Comparison of ENCODE assay signal across 18 cellular contexts in the genomic region with DNA sequence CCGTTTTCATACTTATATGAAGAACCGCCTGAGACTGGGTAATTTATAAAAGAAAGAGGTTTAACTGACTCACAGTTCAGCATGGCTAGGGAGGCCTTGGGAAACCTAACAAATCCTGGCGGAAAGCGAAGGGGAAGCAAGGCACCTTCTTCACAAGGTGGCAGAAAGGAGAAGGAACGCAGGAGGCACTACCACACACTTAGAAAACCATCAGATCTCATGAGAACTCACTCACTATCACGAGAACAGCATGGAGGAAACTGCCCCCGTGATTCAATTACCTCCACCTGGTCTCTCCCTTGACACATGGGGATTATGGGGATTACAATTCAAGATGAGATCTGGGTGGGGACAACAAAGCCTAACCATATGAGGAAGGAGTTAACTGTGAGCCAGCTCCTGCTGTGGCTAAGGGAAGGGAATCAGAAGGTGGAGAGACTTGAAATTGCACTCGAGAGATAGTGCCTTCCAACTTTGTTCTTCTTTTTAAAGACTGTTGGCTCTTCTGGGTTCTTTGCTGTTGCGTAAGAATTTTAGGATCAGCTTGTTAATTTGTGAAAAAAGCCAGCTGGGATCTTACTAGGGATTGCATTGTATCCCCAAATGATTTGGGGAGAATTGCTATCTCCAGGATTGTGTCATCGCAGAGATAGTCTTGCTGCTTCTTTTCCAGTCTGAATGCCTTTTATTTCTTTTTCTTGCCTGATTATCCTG. TPM values are rescaled to one million over a fixed set of nuclear protein-coding genes. Genes with fewer than 3 reads are reported as not detected.
A peak's percentile ranks its signal among the peaks of the same experiment; 100 is the strongest.
DNase-seq lines count a peak whose midpoint lies in the region; ATAC-seq, FAIRE-seq and TF ChIP-seq lines count a peak whose summit lies in the region.
"Had no signal": no experiment of that assay in that cellular context is flagged by ENCODE, and none has a peak within 500 bp of the region (broad histone marks: within the 10 kb centered on the region; RNA-seq: fewer than 3 reads in every experiment).

No MANE protein-coding gene starts in this region.

- CTCF ChIA-PET in HepG2 (lab: Yijun Ruan, JAX; ENCODE audit: low intra/inter-chr PET ratio, low total read pairs) = no interaction called here
- CTCF ChIA-PET in WTC11 (lab: Charles Lee) = no interaction called here

- TF ChIP-seq POLR2A in HepG2 (IDR thresholded peaks at IDR 0.05; ENCODE audit: insufficient read depth in 1 of 2, low read depth in 2 of 2, low read length in 2 of 2) (no peak), right lobe of liver (IDR thresholded peaks at IDR 0.05) (no peak), heart left ventricle (IDR thresholded peaks at IDR 0.05) (no peak)

- no peak for FAIRE-seq in HepG2 (lab: Jason Lieb, UNC)
- FAIRE-seq: endothelial cell of umbilical vein had no signal

- 0 out of 2 replicates have a peak overlapping the region, but pooled peaks have one; percentile 37 for H3K27ac Mint-ChIP-seq in WTC11
- H3K27ac Mint-ChIP-seq: activated T-helper 1 cell treated with anti-CD3 and anti-CD28 coated beads, Interleukin-12 subunit alpha, Interleukin-12 subunit beta, Interleukin-2, Interleukin-4 antibody, amounts not matched to agents 30 ng/mL and 10 ng/mL and 1 ng/mL, durations not matched to agents 14 hours and 24 hours and 36 hours; T-helper 1 cell treated with Interleukin-12 subunit alpha and Interleukin-12 subunit beta and Interleukin-4 antibody, amounts not matched to agents 30 μg/mL and 1 μg/mL, for 36 hours; type B pancreatic cell had no signal

- DNase-seq in HepG2 (ENCODE audit: low spot score) (no peak), right lobe of liver (no peak), WTC11 (ENCODE audit: low spot score) (no peak), heart left ventricle (no peak), NCI-H526 treated with DMSO at 0.1 percent for 48 hours (lab: John Stamatoyannopoulos, UW) (no peak)
- no peak for DNase-seq in NK-92 treated with Interleukin-12 subunit alpha and Interleukin-12 subunit beta, amount 100 ng/mL, for 24 hours (lab: John Stamatoyannopoulos, UW)
- DNase-seq: activated CD4-positive, alpha-beta T cell treated with anti-CD3 and anti-CD28 coated beads, Interleukin-2, amount 10 ng/mL, durations not matched to agents 24 days and 14 days; DMS 273 treated with DMSO at 0.1 percent for 48 hours; NCI-H2081; NCI-H748 treated with DMSO at 0.1 percent for 48 hours; stimulated activated CD8-positive, alpha-beta memory T cell treated with anti-CD3 and anti-CD28 coated beads, Interleukin-4, amount 100 ng/mL, for 48 hours had no signal

- H3K36me3 ChIP-seq in HepG2 (replicated peaks in 1 of 2; ENCODE audit: control insufficient read depth in 1 of 2, insufficient read depth in 2 of 2, low read length in 2 of 2) (peaks cover 8 to 34% of the 10 kb centered on the region in 2 experiments), right lobe of liver (peaks cover 10 to 56% (median 34%) of the 10 kb centered on the region in 4 donors), heart left ventricle (peaks cover 0 to 100% (median 94%) of the 10 kb centered on the region in 9 donors), subcutaneous abdominal adipose tissue (ENCODE audit: control insufficient read depth in 5 of 5, insufficient read depth in 5 of 5, low read length in 5 of 5) (peaks cover 47 to 82% (median 72%) of the 10 kb centered on the region in 5 donors)

- H3K27me3 Mint-ChIP-seq in WTC11 (ENCODE audit: low read depth) = no peaks in the 10 kb centered on the region
- H3K27me3 Mint-ChIP-seq: activated CD4-positive, alpha-beta T cell treated with anti-CD3 and anti-CD28 coated beads, Interleukin-2, amount 10 ng/mL, durations not matched to agents 24 days and 14 days; type B pancreatic cell had no signal

- H3K27ac ChIP-seq in HepG2 (ENCODE audit: extremely low read length, insufficient read depth, low read length) (no peak overlapping the region), right lobe of liver (no peak overlapping the region), heart left ventricle (peak overlapping the region in 2 of 12 donors; percentile 38 to 44), subcutaneous abdominal adipose tissue (ENCODE audit: low read depth, low read length) (peak overlapping the region; percentile 45)
- H3K27ac ChIP-seq: hepatocyte had no signal

- ATAC-seq in HepG2 (no peak), right lobe of liver (no peak), WTC11 (no peak), heart left ventricle (peak in 3 of 4 donors; percentile 23 to 33 (median 26)), GM19395 (IDR thresholded peaks at IDR 0.05; ENCODE audit: unreplicated experiment) (no peak)

- TF ChIP-seq EP300 in HepG2 (IDR thresholded peaks at IDR 0.05; ENCODE audit: low read depth in 2 of 2, low read length in 2 of 2) = no peak
- TF ChIP-seq EP300 in HepG2 (CRISPR knock-in tag; IDR thresholded peaks at IDR 0.05; ENCODE audit: borderline replicate concordance) = no peak

- H3K36me3 Mint-ChIP-seq in WTC11 = peaks cover 61% of the 10 kb centered on the region

- H2AFZ ChIP-seq in HepG2 (ENCODE audit: low read length) = no peak overlapping the region
- H2AFZ ChIP-seq: hepatocyte had no signal

- H3K27me3 ChIP-seq in HepG2 (ENCODE audit: control insufficient read depth in 1 of 2, insufficient read depth in 2 of 2, low read length in 2 of 2) = no peaks in the 10 kb centered on the region
- H3K27me3 ChIP-seq in right lobe of liver = no peaks in the 10 kb centered on the region
- no peaks in the 10 kb centered on the region for H3K27me3 ChIP-seq in heart left ventricle
- no peaks in the 10 kb centered on the region for H3K27me3 ChIP-seq in subcutaneous abdominal adipose tissue (ENCODE audit: control insufficient read depth in 5 of 5, insufficient read depth in 4 of 5, low read length in 5 of 5)
- H3K27me3 ChIP-seq: hepatocyte had no signal

- H3K4me2 ChIP-seq in HepG2 (ENCODE audit: low read depth, low read length) = no peak overlapping the region
- H3K4me2 ChIP-seq: hepatocyte had no signal

- H3K4me3 Mint-ChIP-seq in WTC11 = no peak overlapping the region
- H3K4me3 Mint-ChIP-seq: activated CD4-positive, alpha-beta T cell treated with anti-CD3 and anti-CD28 coated beads, Interleukin-2, amount 10 ng/mL, durations not matched to agents 24 days and 14 days; activated T-helper 1 cell treated with anti-CD3 and anti-CD28 coated beads, Interleukin-12 subunit alpha, Interleukin-12 subunit beta, Interleukin-2, Interleukin-4 antibody, amounts not matched to agents 30 ng/mL and 10 ng/mL and 1 ng/mL, durations not matched to agents 14 hours and 24 hours and 36 hours; T-helper 1 cell treated with Interleukin-12 subunit alpha and Interleukin-12 subunit beta and Interleukin-4 antibody, amounts not matched to agents 30 μg/mL and 1 μg/mL, for 36 hours; type B pancreatic cell had no signal

- TF ChIP-seq CTCF in HepG2 (CRISPR knock-in tag; IDR thresholded peaks at IDR 0.05) = no peak
- no peak for TF ChIP-seq CTCF in right lobe of liver (IDR thresholded peaks at IDR 0.05)
- TF ChIP-seq CTCF in WTC11 (IDR thresholded peaks at IDR 0.05) = no peak
- no peak for TF ChIP-seq CTCF in heart left ventricle (IDR thresholded peaks at IDR 0.05)

- intact Hi-C loops in HepG2 (cut with micrococcal nuclease; ENCODE audit: unreplicated experiment) (no loop called here), right lobe of liver (cut with DNase I) (no loop called here), heart left ventricle (cut with DNase I) (no loop called here)

- no peaks in the 10 kb centered on the region for H3K9me3 Mint-ChIP-seq in WTC11
- H3K9me3 Mint-ChIP-seq: activated CD4-positive, alpha-beta T cell treated with anti-CD3 and anti-CD28 coated beads, Interleukin-2, amount 10 ng/mL, durations not matched to agents 24 days and 14 days; activated T-helper 1 cell treated with anti-CD3 and anti-CD28 coated beads, Interleukin-12 subunit alpha, Interleukin-12 subunit beta, Interleukin-2, Interleukin-4 antibody, amounts not matched to agents 30 ng/mL and 10 ng/mL and 1 ng/mL, durations not matched to agents 14 hours and 24 hours and 36 hours; T-helper 1 cell treated with Interleukin-12 subunit alpha and Interleukin-12 subunit beta and Interleukin-4 antibody, amounts not matched to agents 30 μg/mL and 1 μg/mL, for 36 hours; type B pancreatic cell had no signal

- TF ChIP-seq RAD21 in HepG2 (CRISPR knock-in tag; IDR thresholded peaks at IDR 0.05) = no peak

- no peaks in the 10 kb centered on the region for H3K4me1 Mint-ChIP-seq in WTC11

- WGBS in HepG2 (ENCODE audit: low lambda C conversion rate) = 92% methylated on average over 10 of the region's 10 CpGs
- WGBS in right lobe of liver (ENCODE audit: insufficient coverage, low coverage, low lambda C conversion rate, missing lambda C conversion rate) = 84% methylated on average over 10 of the region's 10 CpGs
- WGBS in heart left ventricle, 4 donors = 78 to 83% (median 79%) methylated on average over 10 of the region's 10 CpGs

- H3K4me3 ChIP-seq in HepG2 (replicated peaks in 1 of 3; ENCODE audit: insufficient read depth in 1 of 3, low read depth in 2 of 3, low read length in 3 of 3) (no peak overlapping the region), right lobe of liver (no peak overlapping the region), heart left ventricle (no peak overlapping the region), subcutaneous abdominal adipose tissue (ENCODE audit: low read depth in 1 of 5, low read length in 5 of 5) (no peak overlapping the region)
- H3K4me3 ChIP-seq: hepatocyte had no signal

- POLR2A ChIA-PET in HepG2 (lab: Yijun Ruan, JAX) (no interaction called here), WTC11 (lab: Charles Lee) (no interaction called here)

- in situ Hi-C loops in HepG2 (cut with HindIII; ENCODE audit: extremely low pct_ligation_motif_present, low pct_unique_long_range_greater_than_20kb) = no loop called here

- H3K4me1 ChIP-seq in HepG2 (ENCODE audit: insufficient read depth, low read length) (no peaks in the 10 kb centered on the region), right lobe of liver (peaks cover 0 to 2% (median under 1%) of the 10 kb centered on the region in 4 donors), heart left ventricle (peaks cover 0 to 50% (median 19%) of the 10 kb centered on the region in 12 donors), subcutaneous abdominal adipose tissue (ENCODE audit: control insufficient read depth in 5 of 5, insufficient read depth in 5 of 5, low read length in 5 of 5) (peaks cover 3 to 38% (median 35%) of the 10 kb centered on the region in 5 donors)

- H3K9ac ChIP-seq in HepG2 (ENCODE audit: insufficient read depth, low read depth, low read length) = no peak overlapping the region
- H3K9ac ChIP-seq in subcutaneous abdominal adipose tissue (ENCODE audit: low read length in 5 of 5) = no peak overlapping the region

- no TSS peak for BruUV-seq in HepG2 (replicated peaks; lab: Mats Ljungman, UMichigan)

- H3K9me3 ChIP-seq in HepG2 (ENCODE audit: low read length) (no peaks in the 10 kb centered on the region), right lobe of liver (no peaks in the 10 kb centered on the region), heart left ventricle (no peaks in the 10 kb centered on the region), subcutaneous abdominal adipose tissue (ENCODE audit: control insufficient read depth in 5 of 5, low read length in 5 of 5) (no peaks in the 10 kb centered on the region)

- H4K20me1 ChIP-seq in HepG2 (ENCODE audit: insufficient read depth, low read length) = no peaks in the 10 kb centered on the region

- H3K79me2 ChIP-seq in HepG2 (ENCODE audit: insufficient read depth, low read length) = no peaks in the 10 kb centered on the region
- H3K79me2 ChIP-seq: hepatocyte had no signal

RNA-seq across cellular contexts. Expression of a gene that starts 21.0 kb away (rescaled TPM):
- total RNA-seq in HepG2 (2016; rRNA removed; fragmentation: Illumina TruSeq; extraction: Trizol) (13.4 and 16.9 TPM in 2 replicates), right lobe of liver (10 to 100 TPM; 30.4 to 70.7 (median 36.9) TPM), WTC11 (2021) (32.4 to 44.3 TPM (median 36.0 TPM) in 3 replicates), heart left ventricle (100 to 1,000 TPM in 8 of 9 donors, 10 to 100 TPM in 1; 89.4 to 191 (median 140) TPM)
- total RNA-seq in HepG2 (2016; cell fraction: cytosol; rRNA removed; fragmentation: Illumina TruSeq; extraction: Trizol; ENCODE audit: low read depth) = 11.6 and 11.9 TPM in 2 replicates
- total RNA-seq in HepG2 (2016; cell fraction: insoluble cytoplasmic fraction; rRNA removed; fragmentation: Illumina TruSeq; extraction: Trizol) = 13.1 and 15.3 TPM in 2 replicates
- 17.8 and 18.8 TPM in 2 replicates for total RNA-seq in HepG2 (2016; cell fraction: membrane; rRNA removed; fragmentation: Illumina TruSeq; extraction: Trizol)
- total RNA-seq in HepG2 (2016; cell fraction: nucleus; rRNA removed; fragmentation: Illumina TruSeq; extraction: Trizol) = 6.5 and 7.6 TPM in 2 replicates
- polyA plus RNA-seq in HepG2 (2011; rRNA removed) (46.6 and 48.0 TPM in 2 replicates), heart left ventricle (10 to 100 TPM; 88.2 to 89.9 TPM)
- 19.2 and 26.0 TPM in 2 replicates for polyA plus RNA-seq in HepG2 (2011; cell fraction: cytosol; rRNA removed)
- polyA plus RNA-seq in HepG2 (2011; cell fraction: nucleus; rRNA removed) = 19.2 and 23.7 TPM in 2 replicates
- polyA plus RNA-seq in HepG2 (2012) = 114 and 116 TPM in 2 replicates
- 18.1 and 18.2 TPM in 2 replicates for polyA plus RNA-seq in HepG2 (2016; cell fraction: cytosol; fragmentation: Illumina TruSeq; extraction: Trizol; ENCODE audit: low read depth)
- 18.4 and 22.2 TPM in 2 replicates for polyA plus RNA-seq in HepG2 (2016; cell fraction: insoluble cytoplasmic fraction; fragmentation: Illumina TruSeq; extraction: Trizol; ENCODE audit: low read depth)
- polyA plus RNA-seq in HepG2 (2016; cell fraction: membrane; fragmentation: Illumina TruSeq; extraction: Trizol; ENCODE audit: low read depth) = 19.3 and 20.2 TPM in 2 replicates
- polyA plus RNA-seq in HepG2 (2016; cell fraction: nucleus; fragmentation: Illumina TruSeq; extraction: Trizol; ENCODE audit: insufficient read depth, low read depth) = 16.6 and 18.0 TPM in 2 replicates
- polyA minus RNA-seq in HepG2 (2011; rRNA and poly(A)+ RNA removed; ENCODE audit: low replicate concordance) = 20.0 and 23.0 TPM in 2 replicates
- 12.0 and 26.7 TPM in 2 replicates for polyA minus RNA-seq in HepG2 (2011; cell fraction: cytosol; rRNA and poly(A)+ RNA removed)
- 34.8 and 39.0 TPM in 2 replicates for polyA minus RNA-seq in HepG2 (2011; cell fraction: nucleus; rRNA and poly(A)+ RNA removed)

RNA-seq across cellular contexts. Expression of a gene that starts 40.4 kb away (rescaled TPM):
- total RNA-seq in HepG2 (2016; rRNA removed; fragmentation: Illumina TruSeq; extraction: Trizol) (31.3 and 41.8 TPM in 2 replicates), right lobe of liver (1 to 10 TPM in 2 of 6 experiments, under 1 TPM in 3, not detected in 1; 0.05 to 6.4 (median 0.64) TPM), WTC11 (2021) (40.7 to 44.3 TPM (median 42.4 TPM) in 3 replicates), heart left ventricle (1 to 10 TPM in 1 of 9 donors, under 1 TPM in 5, not detected in 3; 0.16 to 4.2 (median 0.36) TPM)
- total RNA-seq in HepG2 (2016; cell fraction: cytosol; rRNA removed; fragmentation: Illumina TruSeq; extraction: Trizol; ENCODE audit: low read depth) = 5.6 and 6.2 TPM in 2 replicates
- 28.3 and 39.8 TPM in 2 replicates for total RNA-seq in HepG2 (2016; cell fraction: insoluble cytoplasmic fraction; rRNA removed; fragmentation: Illumina TruSeq; extraction: Trizol)
- total RNA-seq in HepG2 (2016; cell fraction: membrane; rRNA removed; fragmentation: Illumina TruSeq; extraction: Trizol) = 7.1 and 8.4 TPM in 2 replicates
- 27.5 and 28.3 TPM in 2 replicates for total RNA-seq in HepG2 (2016; cell fraction: nucleus; rRNA removed; fragmentation: Illumina TruSeq; extraction: Trizol)
- polyA plus RNA-seq in HepG2 (2011; rRNA removed) (2.0 and 2.8 TPM in 2 replicates), heart left ventricle (under 1 TPM; 0.11 to 0.15 TPM)
- 1.7 and 1.9 TPM in 2 replicates for polyA plus RNA-seq in HepG2 (2011; cell fraction: cytosol; rRNA removed)
- 2.7 and 2.8 TPM in 2 replicates for polyA plus RNA-seq in HepG2 (2011; cell fraction: nucleus; rRNA removed)
- 2.2 and 7.7 TPM in 2 replicates for polyA plus RNA-seq in HepG2 (2012)
- 0.73 and 0.94 TPM in 2 replicates for polyA plus RNA-seq in HepG2 (2016; cell fraction: cytosol; fragmentation: Illumina TruSeq; extraction: Trizol; ENCODE audit: low read depth)
- polyA plus RNA-seq in HepG2 (2016; cell fraction: insoluble cytoplasmic fraction; fragmentation: Illumina TruSeq; extraction: Trizol; ENCODE audit: low read depth) = 24.9 and 28.1 TPM in 2 replicates
- polyA plus RNA-seq in HepG2 (2016; cell fraction: membrane; fragmentation: Illumina TruSeq; extraction: Trizol; ENCODE audit: low read depth) = 2.0 and 2.2 TPM in 2 replicates
- 16.5 and 22.1 TPM in 2 replicates for polyA plus RNA-seq in HepG2 (2016; cell fraction: nucleus; fragmentation: Illumina TruSeq; extraction: Trizol; ENCODE audit: insufficient read depth, low read depth)
- polyA minus RNA-seq in HepG2 (2011; rRNA and poly(A)+ RNA removed; ENCODE audit: low replicate concordance) = 4.7 and 13.7 TPM in 2 replicates
- polyA minus RNA-seq in HepG2 (2011; cell fraction: cytosol; rRNA and poly(A)+ RNA removed) = 4.3 and 4.8 TPM in 2 replicates
- 11.3 and 12.1 TPM in 2 replicates for polyA minus RNA-seq in HepG2 (2011; cell fraction: nucleus; rRNA and poly(A)+ RNA removed)

Comparison
In these comparisons a context has a peak if more than half of its experiments do, and no peak if none do; other contexts are left out.
1. ATAC-seq: peak in heart left ventricle (3 of 4); none in HepG2 (single experiment), right lobe of liver (0 of 4), WTC11 (single experiment) and GM19395 (single experiment).